12 cellular contexts compared by ENCODE assay signal in the genomic region with DNA sequence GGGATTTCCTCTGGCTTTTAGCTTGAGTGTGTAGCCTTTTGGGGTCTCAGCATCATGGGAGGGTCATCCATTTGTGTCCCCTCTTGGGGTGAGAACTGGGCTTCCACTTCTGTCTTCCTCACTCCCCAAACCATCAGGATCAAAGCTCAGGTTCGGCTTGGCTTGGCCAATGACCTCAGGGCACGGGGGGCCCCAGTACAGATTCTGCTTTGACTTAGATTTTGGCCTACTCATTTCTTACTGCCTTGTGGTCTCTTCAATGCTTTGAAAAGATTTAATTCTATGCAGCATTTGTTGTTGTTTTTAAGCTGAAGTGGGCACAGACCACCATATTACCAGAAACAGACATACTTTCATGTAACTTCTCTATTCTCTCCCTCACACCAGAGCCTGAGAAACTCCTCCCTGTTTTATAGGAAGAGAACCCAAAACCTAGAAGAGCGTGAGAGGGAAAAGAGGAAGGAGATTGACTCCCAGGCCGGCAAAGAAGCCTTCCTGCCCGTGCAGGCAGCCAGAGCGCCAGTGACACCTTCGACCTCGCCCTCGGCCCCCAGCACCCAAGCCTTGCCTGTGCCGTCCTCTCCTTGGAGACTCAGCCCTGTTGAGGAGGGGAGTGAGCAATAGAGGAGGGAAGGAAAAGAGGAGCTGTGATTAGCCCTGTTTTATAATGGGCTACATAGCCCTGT. TPM values are rescaled to one million over a fixed set of nuclear protein-coding genes. Genes with fewer than 3 reads are reported as not detected.
A peak's percentile ranks its signal among the peaks of the same experiment; 100 is the strongest.
DNase-seq lines count a peak whose midpoint lies in the region; ATAC-seq, FAIRE-seq and TF ChIP-seq lines count a peak whose summit lies in the region.
"Had no signal": no experiment of that assay in that cellular context is flagged by ENCODE, and none has a peak within 500 bp of the region (broad histone marks: within the 10 kb centered on the region; RNA-seq: fewer than 3 reads in every experiment).

No MANE protein-coding gene starts in this region.

- H3K4me1 ChIP-seq in keratinocyte (ENCODE audit: control insufficient read depth, extremely low read depth, insufficient read depth, low read length) (peaks cover 50% of the 10 kb centered on the region), subcutaneous abdominal adipose tissue (ENCODE audit: control insufficient read depth in 5 of 5, insufficient read depth in 5 of 5, low read length in 5 of 5) (peaks cover 32 to 64% (median 56%) of the 10 kb centered on the region in 5 donors)

- DNase-seq in KBM-7, result peak; percentile 91
- peak; percentile 94 for DNase-seq in SKM-1 (lab: John Stamatoyannopoulos, UW; ENCODE audit: unreplicated experiment)
- no peak for DNase-seq in keratinocyte (ENCODE audit: low read depth, low spot score)
- DNase-seq in DMS153 (lab: John Stamatoyannopoulos, UW), result no peak
- DNase-seq: activated naive CD4-positive, alpha-beta T cell treated with anti-CD3 and anti-CD28 coated beads for 36 hours; PC-3; stimulated activated CD4-positive, alpha-beta T cell treated with anti-CD3 and anti-CD28 coated beads, Interleukin-4, amount 100 ng/mL, for 24 hours; stomach; T-helper 17 cell had no signal

- no peak for ATAC-seq in GM18868 (IDR thresholded peaks at IDR 0.05; ENCODE audit: unreplicated experiment)
- ATAC-seq in GM18861 (IDR thresholded peaks at IDR 0.05; ENCODE audit: unreplicated experiment), result no peak
- ATAC-seq: PC-3, T-helper 17 cell had no signal

- no peak for TF ChIP-seq CTCF in keratinocyte (optimal IDR thresholded peaks at IDR 0.05 in 1 of 3, IDR thresholded peaks at IDR 0.05 in 1 of 3, conservative IDR thresholded peaks at IDR 0.05 in 1 of 3; ENCODE audit: extremely low read depth in 1 of 3, insufficient read depth in 2 of 3, low read length in 3 of 3)

- H3K9me3 ChIP-seq in keratinocyte (ENCODE audit: control insufficient read depth, low read depth, low read length), result no peaks in the 10 kb centered on the region
- H3K9me3 ChIP-seq in subcutaneous abdominal adipose tissue (ENCODE audit: control insufficient read depth in 5 of 5, low read length in 5 of 5), result no peaks in the 10 kb centered on the region
- H3K9me3 ChIP-seq: stomach had no signal

- no peaks in the 10 kb centered on the region for H4K20me1 ChIP-seq in keratinocyte (ENCODE audit: control insufficient read depth, extremely low read depth, insufficient read depth, low read length)

- no peaks in the 10 kb centered on the region for H3K9me1 ChIP-seq in keratinocyte (ENCODE audit: control insufficient read depth, extremely low read depth, insufficient read depth, low read length)

- H3K27ac ChIP-seq in keratinocyte (ENCODE audit: control insufficient read depth, insufficient read depth, low read length), result peak overlapping the region; percentile 63
- peak overlapping the region; percentile 84 for H3K27ac ChIP-seq in subcutaneous abdominal adipose tissue (ENCODE audit: low read depth, low read length)

- H3K9ac ChIP-seq in keratinocyte (ENCODE audit: control insufficient read depth, extremely low read depth, insufficient read depth, low read length), result peak overlapping the region; percentile 16
- no peak overlapping the region for H3K9ac ChIP-seq in subcutaneous abdominal adipose tissue (ENCODE audit: low read length in 5 of 5)

- no peaks in the 10 kb centered on the region for H3K79me2 ChIP-seq in keratinocyte (ENCODE audit: control insufficient read depth, insufficient read depth, low read length)

- H3K36me3 ChIP-seq in keratinocyte (ENCODE audit: control insufficient read depth in 2 of 2, extremely low read depth in 1 of 2, insufficient read depth in 2 of 2, low read length in 2 of 2) (peaks cover 16 to 35% of the 10 kb centered on the region in 2 experiments), subcutaneous abdominal adipose tissue (ENCODE audit: control insufficient read depth in 5 of 5, insufficient read depth in 5 of 5, low read length in 5 of 5) (peaks cover 0 to 3% (median 0%) of the 10 kb centered on the region in 5 donors)
- H3K36me3 ChIP-seq: stomach had no signal

- no peak overlapping the region for H2AFZ ChIP-seq in keratinocyte (ENCODE audit: control insufficient read depth, low read length)

- FAIRE-seq in keratinocyte (lab: Jason Lieb, UNC), result no peak

- no peak overlapping the region for H3K4me3 ChIP-seq in keratinocyte (ENCODE audit: control insufficient read depth in 2 of 3, extremely low read depth in 1 of 3, insufficient read depth in 2 of 3, low read depth in 1 of 3, low read length in 3 of 3)
- no peak overlapping the region for H3K4me3 ChIP-seq in subcutaneous abdominal adipose tissue (ENCODE audit: low read depth in 1 of 5, low read length in 5 of 5)
- H3K4me3 ChIP-seq: stomach had no signal

- no peak overlapping the region for H3K4me2 ChIP-seq in keratinocyte (ENCODE audit: control insufficient read depth, extremely low read depth, insufficient read depth, low read depth, low read length)

- in situ Hi-C loops in KBM-7 (cut with MboI; ENCODE audit: low pct_unique_long_range_greater_than_20kb, low sequenced_read_pairs), result no loop called here

- dilution Hi-C loops in keratinocyte (cut with MboI; ENCODE audit: extremely low pct_ligation_motif_present, low sequenced_read_pairs), result no loop called here

- H3K27me3 ChIP-seq in keratinocyte (ENCODE audit: control insufficient read depth, extremely low read depth, insufficient read depth, low read length) (no peaks in the 10 kb centered on the region), subcutaneous abdominal adipose tissue (ENCODE audit: control insufficient read depth in 5 of 5, insufficient read depth in 4 of 5, low read length in 5 of 5) (peaks cover 0 to 4% (median 0%) of the 10 kb centered on the region in 5 donors)
- H3K27me3 ChIP-seq: stomach had no signal

RNA-seq across cellular contexts. Expression of gene S100A3, which starts 1.9 kb away (rescaled TPM):
- 12.6 to 24.0 TPM (median 15.1 TPM) in 3 replicates for polyA plus RNA-seq in keratinocyte
- polyA plus RNA-seq in keratinocyte (2011; ENCODE audit: low read depth), result 1.9 TPM
- polyA plus RNA-seq in keratinocyte (2011; cell fraction: cytosol; rRNA removed), result 10.1 and 13.0 TPM in 2 replicates
- 47.3 and 67.5 TPM in 2 replicates for polyA plus RNA-seq in keratinocyte (2011; cell fraction: nucleus; rRNA removed)
- 5.7 and 8.9 TPM in 2 replicates for polyA plus RNA-seq in keratinocyte (2012; ENCODE audit: low replicate concordance)
- polyA minus RNA-seq in keratinocyte, result 11.7 to 24.9 TPM (median 20.5 TPM) in 3 replicates
- 8.2 TPM for polyA minus RNA-seq in keratinocyte (2011; cell fraction: cytosol; rRNA and poly(A)+ RNA removed)
- polyA minus RNA-seq in keratinocyte (2011; cell fraction: nucleus; rRNA and poly(A)+ RNA removed), result 4.5 and 6.0 TPM in 2 replicates

RNA-seq across cellular contexts. Expression of gene S100A4, which starts 5.4 kb away (rescaled TPM):
- polyA plus RNA-seq in keratinocyte, result 21.4 to 40.2 TPM (median 26.7 TPM) in 3 replicates
- 10.6 TPM for polyA plus RNA-seq in keratinocyte (2011; ENCODE audit: low read depth)
- polyA plus RNA-seq in keratinocyte (2011; cell fraction: cytosol; rRNA removed), result 34.4 and 39.6 TPM in 2 replicates
- polyA plus RNA-seq in keratinocyte (2011; cell fraction: nucleus; rRNA removed), result 24.4 and 25.2 TPM in 2 replicates
- 26.4 and 34.9 TPM in 2 replicates for polyA plus RNA-seq in keratinocyte (2012; ENCODE audit: low replicate concordance)
- 6.5 to 13.9 TPM (median 6.6 TPM) in 3 replicates for polyA minus RNA-seq in keratinocyte
- polyA minus RNA-seq in keratinocyte (2011; cell fraction: cytosol; rRNA and poly(A)+ RNA removed), result 12.3 TPM
- polyA minus RNA-seq in keratinocyte (2011; cell fraction: nucleus; rRNA and poly(A)+ RNA removed), result 4.0 and 9.2 TPM in 2 replicates

RNA-seq across cellular contexts. Expression of gene S100A5, which starts 10.2 kb away (rescaled TPM):
- polyA plus RNA-seq in keratinocyte, result 0.20 to 0.76 TPM (median 0.24 TPM) in 3 replicates
- not detected for polyA plus RNA-seq in keratinocyte (2011; ENCODE audit: low read depth)
- polyA plus RNA-seq in keratinocyte (2011; cell fraction: cytosol; rRNA removed), result 0.22 and 0.74 TPM in 2 replicates
- not detected in 2 replicates for polyA plus RNA-seq in keratinocyte (2011; cell fraction: nucleus; rRNA removed)
- 0.57 and 1.0 TPM in 2 replicates for polyA plus RNA-seq in keratinocyte (2012; ENCODE audit: low replicate concordance)
- polyA minus RNA-seq in keratinocyte, result not detected in 3 replicates
- polyA minus RNA-seq in keratinocyte (2011; cell fraction: cytosol; rRNA and poly(A)+ RNA removed), result not detected
- polyA minus RNA-seq in keratinocyte (2011; cell fraction: nucleus; rRNA and poly(A)+ RNA removed), result not detected in 2 replicates
- polyA plus RNA-seq: stomach had no signal

RNA-seq across cellular contexts. Expression of gene S100A2, which starts 14.7 kb away (rescaled TPM):
- 10,013 to 12,757 TPM (median 12,412 TPM) in 3 replicates for polyA plus RNA-seq in keratinocyte
- polyA plus RNA-seq in keratinocyte (2011; ENCODE audit: low read depth), result 458 TPM
- polyA plus RNA-seq in keratinocyte (2011; cell fraction: cytosol; rRNA removed), result 13,371 and 15,299 TPM in 2 replicates
- polyA plus RNA-seq in keratinocyte (2011; cell fraction: nucleus; rRNA removed), result 5,726 and 5,807 TPM in 2 replicates
- polyA plus RNA-seq in keratinocyte (2012; ENCODE audit: low replicate concordance), result 4,632 and 22,100 TPM in 2 replicates
- polyA minus RNA-seq in keratinocyte, result 1,263 to 3,266 TPM (median 2,756 TPM) in 3 replicates
- 8,282 TPM for polyA minus RNA-seq in keratinocyte (2011; cell fraction: cytosol; rRNA and poly(A)+ RNA removed)
- 436 and 624 TPM in 2 replicates for polyA minus RNA-seq in keratinocyte (2011; cell fraction: nucleus; rRNA and poly(A)+ RNA removed)

RNA-seq across cellular contexts. Expression of gene S100A6, which starts 15.2 kb away (rescaled TPM):
- 1,608 to 5,801 TPM (median 2,598 TPM) in 3 replicates for polyA plus RNA-seq in keratinocyte
- 9,460 TPM for polyA plus RNA-seq in keratinocyte (2011; ENCODE audit: low read depth)
- 2,886 and 4,097 TPM in 2 replicates for polyA plus RNA-seq in keratinocyte (2011; cell fraction: cytosol; rRNA removed)
- polyA plus RNA-seq in keratinocyte (2011; cell fraction: nucleus; rRNA removed), result 986 and 1,204 TPM in 2 replicates
- polyA plus RNA-seq in keratinocyte (2012; ENCODE audit: low replicate concordance), result 5,777 and 7,954 TPM in 2 replicates
- 688 to 4,480 TPM (median 1,878 TPM) in 3 replicates for polyA minus RNA-seq in keratinocyte
- 8,278 TPM for polyA minus RNA-seq in keratinocyte (2011; cell fraction: cytosol; rRNA and poly(A)+ RNA removed)
- 423 and 447 TPM in 2 replicates for polyA minus RNA-seq in keratinocyte (2011; cell fraction: nucleus; rRNA and poly(A)+ RNA removed)

Comparison
In these comparisons a context has a peak if more than half of its experiments do, and no peak if none do; other contexts are left out.
1. DNase-seq: peak in KBM-7 (single experiment) and SKM-1 (single experiment); none in keratinocyte (single experiment) and DMS153 (single experiment).